ENCODE assay signal across 2 cellular contexts in the genomic region with DNA sequence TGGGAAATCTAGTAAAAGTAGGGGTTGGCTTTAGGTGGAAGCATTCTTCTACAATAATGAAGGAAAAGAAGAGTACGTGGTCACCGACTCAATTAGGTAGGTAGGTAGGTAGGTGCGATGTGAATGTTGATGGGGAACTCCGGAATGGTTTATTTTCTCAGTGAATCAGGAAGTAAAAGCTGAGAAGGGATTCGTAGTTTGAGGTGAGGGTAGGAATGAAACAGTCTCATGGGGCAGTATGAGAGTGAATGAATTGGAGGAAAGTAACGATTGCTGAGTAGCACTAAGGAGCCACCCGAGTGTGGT.
TF ChIP-seq lines count a peak whose summit lies in the region.

No MANE protein-coding gene starts in this region.

TF ChIP-seq in SK-N-SH, 30 proteins besides CTCF, POLR2A, EP300 and RAD21 (continued from another document):
- TF ChIP-seq MEF2A (IDR thresholded peaks at IDR 0.05; ENCODE audit: borderline replicate concordance, low read depth), result no peak
- no peak for TF ChIP-seq FOSL2 (IDR thresholded peaks at IDR 0.05; ENCODE audit: borderline replicate concordance, low read depth)

TF ChIP-seq in SK-N-SH treated with all-trans-retinoic acid at 6 μM for 48 hours, 23 proteins besides CTCF, POLR2A, EP300 and RAD21 (continued from another document):
- TF ChIP-seq POU6F1 (CRISPR knock-in tag; IDR thresholded peaks at IDR 0.05; ENCODE audit: borderline replicate concordance, low read depth) (no peak), ZNF70 (CRISPR knock-in tag; IDR thresholded peaks at IDR 0.05) (no peak), GLIS3 (CRISPR knock-in tag; IDR thresholded peaks at IDR 0.05) (no peak), PPARA (CRISPR knock-in tag; IDR thresholded peaks at IDR 0.05; ENCODE audit: borderline replicate concordance) (no peak), BACH2 (CRISPR knock-in tag; IDR thresholded peaks at IDR 0.05; ENCODE audit: borderline replicate concordance) (no peak), TOX (CRISPR knock-in tag; IDR thresholded peaks at IDR 0.05; ENCODE audit: borderline replicate concordance) (no peak), ESRRG (CRISPR knock-in tag; IDR thresholded peaks at IDR 0.05) (no peak)
